ENCODE assay signal across 9 cellular contexts in genomic region chr3:126134219-126134975, GRCh38. TPM values are rescaled to one million over a fixed set of nuclear protein-coding genes. Genes with fewer than 3 reads are reported as not detected.
DNase-seq lines count a peak whose midpoint lies in the region; TF ChIP-seq lines count a peak whose summit lies in the region.
"Had no signal": no experiment of that assay in that cellular context is flagged by ENCODE, and none has a peak within 500 bp of the region (broad histone marks: within the 10 kb centered on the region; RNA-seq: fewer than 3 reads in every experiment).

No MANE protein-coding gene starts in this region.

- no peak overlapping the region for H3K9ac ChIP-seq in neural cell (ENCODE audit: low read length)

- TF ChIP-seq CTCF in CD14-positive monocyte (IDR thresholded peaks at IDR 0.05) (peak; percentile 79), HEK293 (tag by site-specific recombination; IDR thresholded peaks at IDR 0.05) (peak; percentile 66), neural cell (IDR thresholded peaks at IDR 0.05; ENCODE audit: poor library complexity, severe bottlenecking) (peak; percentile 89), thyroid gland (IDR thresholded peaks at IDR 0.05) (peak; percentile 61 to 82 (median 70))

- peaks cover 9 to 13% (median 11%) of the 10 kb centered on the region in 3 donors for H3K27me3 Mint-ChIP-seq in CD14-positive monocyte (ENCODE audit: low read depth in 3 of 3)

- no peak overlapping the region for H3K27ac Mint-ChIP-seq in CD14-positive monocyte

- H3F3A ChIP-seq in neural cell (ENCODE audit: insufficient read depth, low read length, poor library complexity, severe bottlenecking), result no peaks in the 10 kb centered on the region

- intact Hi-C loops in CD14-positive monocyte (cut with micrococcal nuclease) (loop anchor here (1.0 to 2.0 kb wide), 2 partner anchors 254 to 255 kb away; no protein-coding TSS in a partner anchor), thyroid gland (cut with DNase I) (loop anchor here (5.0 to 10.0 kb wide), 2 partner anchors 60 to 258 kb away; partner anchors contain the start of gene CFAP100)

- TF ChIP-seq RAD21 in neural cell (conservative IDR thresholded peaks at IDR 0.05), result peak; percentile 90

- H3K4me3 Mint-ChIP-seq in CD14-positive monocyte, result peak overlapping the region in 1 of 2 donors; percentile 26

- H3K27me3 ChIP-seq in neural cell (ENCODE audit: insufficient read depth, low read depth, low read length) (no peaks in the 10 kb centered on the region), thyroid gland (no peaks in the 10 kb centered on the region)

- H3K4me3 ChIP-seq in HEK293 (ENCODE audit: low read depth, low read length) (no peak overlapping the region), neural cell (ENCODE audit: low read length) (no peak overlapping the region), thyroid gland (replicated peaks in 1 of 3) (no peak overlapping the region)

- TF ChIP-seq EP300 in neural cell (conservative IDR thresholded peaks at IDR 0.05; ENCODE audit: poor library complexity, severe bottlenecking), result no peak

- no peak for TF ChIP-seq POLR2A in thyroid gland (IDR thresholded peaks at IDR 0.05)

- peaks cover 8% of the 10 kb centered on the region for H3K4me1 Mint-ChIP-seq in CD14-positive monocyte

- no peaks in the 10 kb centered on the region for H3K36me3 ChIP-seq in HEK293 (ENCODE audit: control insufficient read depth in 2 of 2, insufficient read depth in 1 of 2, low read length in 2 of 2)
- no peaks in the 10 kb centered on the region for H3K36me3 ChIP-seq in neural cell (ENCODE audit: insufficient read depth, low read length)
- no peaks in the 10 kb centered on the region for H3K36me3 ChIP-seq in thyroid gland

- no peaks in the 10 kb centered on the region for H3K9me2 ChIP-seq in neural cell (ENCODE audit: insufficient read depth, low read length)

- WGBS in thyroid gland, 2 donors, result 47 to 48% methylated on average over 21 to 23 of the region's 23 CpGs

- CTCF ChIA-PET in HEK293 (lab: Yijun Ruan, JAX), result interaction anchor here (0.6 to 3.9 kb wide), 24 partner anchors 9 to 1409 kb away, joined by 3 to 39 read pairs (median 4); no protein-coding TSS in a partner anchor

- H3K9me3 ChIP-seq in HEK293 (ENCODE audit: control insufficient read depth, insufficient read depth, low read depth, low read length) (no peaks in the 10 kb centered on the region), neural cell (ENCODE audit: low read length) (no peaks in the 10 kb centered on the region), thyroid gland (no peaks in the 10 kb centered on the region)

- POLR2A ChIA-PET in HEK293 (lab: Yijun Ruan, JAX), result no interaction called here

- no peaks in the 10 kb centered on the region for H4K20me1 ChIP-seq in neural cell (ENCODE audit: insufficient read depth)

- H3K27ac ChIP-seq in HEK293 (ENCODE audit: extremely low read depth, low read depth, low read length) (no peak overlapping the region), neural cell (ENCODE audit: low read length) (no peak overlapping the region), thyroid gland (no peak overlapping the region)

- no peak overlapping the region for H3K4me2 ChIP-seq in neural cell (ENCODE audit: low read length)

- H3K4me1 ChIP-seq in HEK293 (ENCODE audit: control insufficient read depth, insufficient read depth, low read length) (no peaks in the 10 kb centered on the region), thyroid gland (no peaks in the 10 kb centered on the region)

- no peaks in the 10 kb centered on the region for H3K79me2 ChIP-seq in neural cell (replicated peaks; ENCODE audit: insufficient read depth, low read length)

- H2AFZ ChIP-seq in neural cell (ENCODE audit: low read depth, low read length), result no peak overlapping the region

- peaks cover 0 to 2% (median 0%) of the 10 kb centered on the region in 7 donors for H3K9me3 Mint-ChIP-seq in CD14-positive monocyte

- H3K36me3 Mint-ChIP-seq in CD14-positive monocyte, result no peaks in the 10 kb centered on the region

- DNase-seq in CD14-positive monocyte (ENCODE audit: low spot score), result peak; percentile 47
- DNase-seq in NCI-H748 (lab: John Stamatoyannopoulos, UW; ENCODE audit: unreplicated experiment), result peak; percentile 53
- DNase-seq in activated T-cell treated with anti-CD3 and anti-CD28 coated beads for 4 hours, result peak; percentile 30
- DNase-seq in fibroblast of peridontal ligament (ENCODE audit: extremely low read depth), result peak; percentile 57
- DNase-seq in thyroid gland, result peak; percentile 56 to 57
- DNase-seq in NCI-H226, result no peak

TF ChIP-seq in HEK293, 187 proteins besides CTCF, POLR2A, EP300 and RAD21:
- TF ChIP-seq SCRT2 (tag by site-specific recombination; IDR thresholded peaks at IDR 0.05) (peak; percentile 23; the same call in 1 of the 2 replicates), GLIS2 (tag by site-specific recombination; IDR thresholded peaks at IDR 0.05) (peak; percentile 79), PATZ1 (tag by site-specific recombination; IDR thresholded peaks at IDR 0.05) (0 out of 2 replicates have a peak, but pooled peaks have one; percentile 30), ZNF184 (tag by site-specific recombination; IDR thresholded peaks at IDR 0.05) (no peak), ZNF654 (tag by site-specific recombination; IDR thresholded peaks at IDR 0.05; ENCODE audit: low read depth) (peak; percentile 71), ZNF121 (tag by site-specific recombination; IDR thresholded peaks at IDR 0.05) (no peak), ZNF660 (tag by site-specific recombination; IDR thresholded peaks at IDR 0.05) (0 out of 2 replicates have a peak, but pooled peaks have one; percentile 21)

TF ChIP-seq in neural cell, 6 proteins besides CTCF, POLR2A, EP300 and RAD21:
- TF ChIP-seq SMC3 (conservative IDR thresholded peaks at IDR 0.05; ENCODE audit: poor library complexity) (peak; percentile 91), REST (IDR thresholded peaks at IDR 0.05; ENCODE audit: borderline replicate concordance) (no peak), TAF1 (IDR thresholded peaks at IDR 0.05; ENCODE audit: low read depth) (no peak), POLR2AphosphoS5 (IDR thresholded peaks at IDR 0.05) (no peak), MXI1 (conservative IDR thresholded peaks at IDR 0.05; ENCODE audit: poor library complexity, severe bottlenecking) (peak; percentile 31), EZH2 (IDR thresholded peaks at IDR 0.05; ENCODE audit: borderline replicate concordance, insufficient read depth, low read length, poor library complexity, severe bottlenecking) (no peak)

RNA-seq across cellular contexts. Expression of gene ALDH1L1, which starts 46.0 kb away (rescaled TPM):
- polyA plus RNA-seq in CD14-positive monocyte (not detected), neural cell (not detected in 2 replicates)
- polyA minus RNA-seq in neural cell, result not detected in 2 replicates
- 10 to 100 TPM in 1 of 4 donors, 1 to 10 TPM in 3; 2.1 to 12.1 (median 6.1) TPM for total RNA-seq in thyroid gland
- total RNA-seq: pulmonary artery endothelial cell had no signal

RNA-seq across cellular contexts. Expression of gene SLC41A3, which starts 50.5 kb away (rescaled TPM):
- polyA plus RNA-seq in CD14-positive monocyte (10 to 100 TPM in 1 of 2 donors, 1 to 10 TPM in 1; 2.8 to 13.6 TPM), neural cell (80.0 and 90.4 TPM in 2 replicates)
- polyA minus RNA-seq in neural cell, result 68.1 and 70.8 TPM in 2 replicates
- 10 to 100 TPM; 56.1 to 72.2 (median 59.7) TPM for total RNA-seq in thyroid gland
